ENCODE assay signal across 8 cellular contexts in the genomic region with DNA sequence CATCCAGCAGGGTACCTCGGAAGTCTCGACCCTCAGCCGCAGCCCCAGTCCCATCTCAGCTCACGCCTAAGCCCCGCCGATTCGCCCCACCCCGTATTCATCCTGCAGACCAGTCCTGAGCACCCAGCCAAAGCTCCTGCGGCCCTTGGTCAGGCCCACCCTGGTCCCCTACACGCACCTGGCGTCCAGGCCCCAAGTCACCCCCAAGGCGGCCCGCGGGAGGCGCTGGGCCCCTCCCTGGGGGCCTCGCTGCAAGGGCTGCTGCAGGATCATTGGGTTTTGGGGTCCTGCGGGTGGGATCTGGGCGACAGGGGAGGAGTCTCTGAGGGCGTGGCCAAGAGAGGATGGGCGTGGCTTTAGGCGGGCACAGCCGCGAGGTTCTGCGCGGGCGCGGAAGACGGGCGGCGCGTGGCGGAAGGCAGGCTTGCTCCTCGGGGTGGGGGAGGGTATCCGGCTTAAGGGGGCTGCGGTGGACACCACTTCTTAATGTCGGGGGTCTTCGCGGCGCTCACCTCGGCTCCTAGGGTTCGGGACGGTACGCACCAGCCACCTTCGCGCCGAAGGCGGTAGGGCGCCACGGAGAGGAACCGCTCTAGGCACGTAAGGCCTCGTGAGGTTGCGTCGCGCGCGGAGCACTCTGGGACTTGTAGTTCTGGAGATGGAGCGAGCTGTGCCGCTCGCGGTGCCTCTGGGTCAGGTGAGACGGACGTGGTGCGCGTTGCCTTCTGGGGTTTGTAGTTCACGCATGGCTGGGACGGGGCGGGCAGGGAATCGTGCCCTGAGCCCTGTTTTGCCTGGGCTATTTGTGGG. TPM values are rescaled to one million over a fixed set of nuclear protein-coding genes. Genes with fewer than 3 reads are reported as not detected.
DNase-seq lines count a peak whose midpoint lies in the region; TF ChIP-seq lines count a peak whose summit lies in the region.

A gene with protein sequence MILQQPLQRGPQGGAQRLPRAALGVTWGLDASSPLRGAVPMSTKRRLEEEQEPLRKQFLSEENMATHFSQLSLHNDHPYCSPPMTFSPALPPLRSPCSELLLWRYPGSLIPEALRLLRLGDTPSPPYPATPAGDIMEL (minus strand): TSS at position 274 of the 810 bp plus-strand sequence. CDS start 1 bp downstream, at position 273.
A gene (plus strand): TSS at position 367 of the 810 bp plus-strand sequence. CDS start 292 bp downstream, at position 659.

- peaks cover 11% of the 10 kb centered on the region for H3K9me3 Mint-ChIP-seq in HFFc6

- DNase-seq in GM04504 (ENCODE audit: low read depth), result peak; percentile 95
- DNase-seq in HFFc6, result peak; percentile 95
- DNase-seq in NB4 (ENCODE audit: low read depth), result peak; percentile 98
- DNase-seq in SK-N-DZ (ENCODE audit: low spot score), result peak; percentile 99
- peak; percentile 96 for DNase-seq in activated naive CD4-positive, alpha-beta T cell treated with Interleukin-2 at 50 U/mL for 16 hours
- DNase-seq in foreskin melanocyte, result peak; percentile 96

- TF ChIP-seq CTCF in HFFc6 (IDR thresholded peaks at IDR 0.05), result no peak
- TF ChIP-seq CTCF in NB4 (IDR thresholded peaks at IDR 0.05; ENCODE audit: low read depth, low read length), result no peak
- peak; percentile 49 for TF ChIP-seq CTCF in neutrophil (IDR thresholded peaks at IDR 0.05)
- TF ChIP-seq CTCF in subcutaneous adipose tissue (IDR thresholded peaks at IDR 0.05; ENCODE audit: low read depth), result no peak

- TF ChIP-seq POLR2A in NB4 (IDR thresholded peaks at IDR 0.05; ENCODE audit: extremely low read depth, insufficient read length), result peak; percentile 79

- H3K4me3 ChIP-seq in NB4 (ENCODE audit: low read depth, low read length) (peak within 1 kb of the TSS; percentile 71), neutrophil (ENCODE audit: low read depth in 1 of 2, low read length in 1 of 2) (peak within 1 kb of the TSS; percentile 74 to 95)

- H3K4me3 Mint-ChIP-seq in HFFc6, result peak within 1 kb of the TSS; percentile 99

- H3K4me1 Mint-ChIP-seq in HFFc6 (ENCODE audit: low read depth), result peaks cover 33% of the 10 kb centered on the region

- H3K27ac Mint-ChIP-seq in HFFc6, result peak within 1 kb of the TSS; percentile 98

- peaks cover 50% of the 10 kb centered on the region for H3K27me3 Mint-ChIP-seq in HFFc6 (ENCODE audit: insufficient read depth)

- peaks cover 13% of the 10 kb centered on the region for H3K27me3 ChIP-seq in neutrophil

- peaks cover 14% of the 10 kb centered on the region for H3K36me3 ChIP-seq in neutrophil

- no peaks in the 10 kb centered on the region for H3K9me3 ChIP-seq in neutrophil

- H3K36me3 Mint-ChIP-seq in HFFc6 (ENCODE audit: low read depth), result peaks cover 45% of the 10 kb centered on the region

- H3K27ac ChIP-seq in neutrophil, result peak within 1 kb of the TSS; percentile 90

- peaks cover 57 to 70% of the 10 kb centered on the region in 2 experiments for H3K4me1 ChIP-seq in neutrophil (ENCODE audit: control insufficient read depth in 1 of 2, insufficient read depth in 1 of 2, low read depth in 1 of 2, low read length in 1 of 2)

RNA-seq across cellular contexts. Expression of the first gene that starts in this region (rescaled TPM):
- 10 to 100 TPM; 54.6 to 90.3 (median 83.2) TPM for total RNA-seq in HFFc6 (2021; fragmentation: NEBNext Ultra II Directional; extraction: Animal tissue kit (Norgen Biotek cat#: 25700))
- 30.6 and 31.8 TPM in 2 replicates for polyA plus RNA-seq in SK-N-DZ (2014; cell fraction: cytosol; rRNA removed)
- 38.4 and 41.5 TPM in 2 replicates for polyA plus RNA-seq in SK-N-DZ (2014; cell fraction: nucleus; rRNA removed)
- total RNA-seq in subcutaneous adipose tissue, result 10 to 100 TPM; 17.8 to 30.9 (median 27.9) TPM

RNA-seq across cellular contexts. Expression of the second gene that starts in this region (rescaled TPM):
- total RNA-seq in HFFc6 (2021; fragmentation: NEBNext Ultra II Directional; extraction: Animal tissue kit (Norgen Biotek cat#: 25700)), result 10 to 100 TPM; 18.2 to 21.6 (median 19.9) TPM
- 41.7 and 45.1 TPM in 2 replicates for polyA plus RNA-seq in SK-N-DZ (2014; cell fraction: cytosol; rRNA removed)
- 78.3 and 95.2 TPM in 2 replicates for polyA plus RNA-seq in SK-N-DZ (2014; cell fraction: nucleus; rRNA removed)
- 10 to 100 TPM; 10.8 to 17.2 (median 13.8) TPM for total RNA-seq in subcutaneous adipose tissue

Comparison
In these comparisons a context has a peak if more than half of its experiments do, and no peak if none do; other contexts are left out.
1. Peak in every context shown above with its lines: DNase-seq, H3K4me3 ChIP-seq and H3K27ac ChIP-seq.